In genomic region chr5:103475629-103476240, GRCh38 we compare ENCODE assay signal across 9 cellular contexts.
A peak's percentile ranks its signal among the peaks of the same experiment; 100 is the strongest.
DNase-seq lines count a peak whose midpoint lies in the region; ATAC-seq and TF ChIP-seq lines count a peak whose summit lies in the region.
"Had no signal": no experiment of that assay in that cellular context is flagged by ENCODE, and none has a peak within 500 bp of the region (broad histone marks: within the 10 kb centered on the region; RNA-seq: fewer than 3 reads in every experiment).

No MANE protein-coding gene starts in this region.

- no peaks in the 10 kb centered on the region for H3K36me3 ChIP-seq in colonic mucosa
- H3K36me3 ChIP-seq: BLaER1 had no signal

- no peaks in the 10 kb centered on the region for H3K36me3 Mint-ChIP-seq in mesothelial cell of epicardium
- H3K36me3 Mint-ChIP-seq in activated CD4-positive, alpha-beta T cell treated with anti-CD3 and anti-CD28 coated beads, Interleukin-2, amount 10 ng/mL, durations not matched to agents 24 days and 14 days (ENCODE audit: low read depth), result no peaks in the 10 kb centered on the region

- TF ChIP-seq CTCF in colonic mucosa (IDR thresholded peaks at IDR 0.05) (peak; percentile 60), mesothelial cell of epicardium (IDR thresholded peaks at IDR 0.05; ENCODE audit: unreplicated experiment) (peak; percentile 59)

- ATAC-seq in HG02610 (IDR thresholded peaks at IDR 0.05; ENCODE audit: unreplicated experiment) (peak; percentile 66), GM21619 (IDR thresholded peaks at IDR 0.05; ENCODE audit: unreplicated experiment) (no peak)

- H3K27me3 Mint-ChIP-seq in mesothelial cell of epicardium (ENCODE audit: low read depth), result no peaks in the 10 kb centered on the region
- H3K27me3 Mint-ChIP-seq in activated CD4-positive, alpha-beta T cell treated with anti-CD3 and anti-CD28 coated beads, Interleukin-2, amount 10 ng/mL, durations not matched to agents 24 days and 14 days, result peaks cover 12% of the 10 kb centered on the region

- H3K9me3 ChIP-seq in colonic mucosa, result no peaks in the 10 kb centered on the region
- H3K9me3 ChIP-seq: BLaER1 had no signal

- no peak overlapping the region for H3K4me3 Mint-ChIP-seq in mesothelial cell of epicardium
- H3K4me3 Mint-ChIP-seq in activated CD4-positive, alpha-beta T cell treated with anti-CD3 and anti-CD28 coated beads, Interleukin-2, amount 10 ng/mL, durations not matched to agents 24 days and 14 days, result no peak overlapping the region

- H3K4me3 ChIP-seq in colonic mucosa, result no peak overlapping the region
- H3K4me3 ChIP-seq: BLaER1 had no signal

- H3K9ac ChIP-seq in colonic mucosa (ENCODE audit: low read depth in 2 of 2, low read length in 2 of 2), result no peak overlapping the region
- H3K9ac ChIP-seq: BLaER1 had no signal

- no peak overlapping the region for H3K27ac ChIP-seq in colonic mucosa
- H3K27ac ChIP-seq: BLaER1 had no signal

- H3K9me3 Mint-ChIP-seq in mesothelial cell of epicardium, result no peaks in the 10 kb centered on the region
- H3K9me3 Mint-ChIP-seq in activated CD4-positive, alpha-beta T cell treated with anti-CD3 and anti-CD28 coated beads, Interleukin-2, amount 10 ng/mL, durations not matched to agents 24 days and 14 days, result no peaks in the 10 kb centered on the region

- H3K27ac Mint-ChIP-seq in mesothelial cell of epicardium, result no peak overlapping the region
- no peak overlapping the region for H3K27ac Mint-ChIP-seq in activated CD4-positive, alpha-beta T cell treated with anti-CD3 and anti-CD28 coated beads, Interleukin-2, amount 10 ng/mL, durations not matched to agents 24 days and 14 days

- DNase-seq in DMS153 treated with DMSO at 0.1 percent for 48 hours (lab: John Stamatoyannopoulos, UW; ENCODE audit: unreplicated experiment), result peak; percentile 11
- no peak for DNase-seq in DMS153 (lab: John Stamatoyannopoulos, UW)
- peak; percentile 53 for DNase-seq in NCI-H460 (ENCODE audit: extremely low read depth, low read depth)
- no peak for DNase-seq in colonic mucosa
- DNase-seq in mesothelial cell of epicardium (ENCODE audit: low spot score in 2 of 2, unreplicated experiment in 2 of 2), result no peak
- no peak for DNase-seq in activated CD4-positive, alpha-beta T cell treated with anti-CD3 and anti-CD28 coated beads, Interleukin-2, amount 10 ng/mL, durations not matched to agents 24 days and 14 days

- no peaks in the 10 kb centered on the region for H3K4me1 ChIP-seq in colonic mucosa
- H3K4me1 ChIP-seq: BLaER1 had no signal

- H3K27me3 ChIP-seq in colonic mucosa, result no peaks in the 10 kb centered on the region
- H3K27me3 ChIP-seq: BLaER1 had no signal

- intact Hi-C loops in colonic mucosa (cut with DNase I), result loop anchor here (2.0 kb wide), 1 partner anchor 243 kb away; no protein-coding TSS in a partner anchor
- intact Hi-C loops in activated CD4-positive, alpha-beta T cell treated with anti-CD3 and anti-CD28 coated beads, Interleukin-2, amount 10 ng/mL, durations not matched to agents 24 days and 14 days (cut with micrococcal nuclease), result loop anchor here (1.0 kb wide), 1 partner anchor 243 kb away; no protein-coding TSS in a partner anchor

- H3K4me1 Mint-ChIP-seq in mesothelial cell of epicardium, result peaks cover 4% of the 10 kb centered on the region
- H3K4me1 Mint-ChIP-seq in activated CD4-positive, alpha-beta T cell treated with anti-CD3 and anti-CD28 coated beads, Interleukin-2, amount 10 ng/mL, durations not matched to agents 24 days and 14 days, result no peaks in the 10 kb centered on the region

Comparison
In these comparisons a context has a peak if more than half of its experiments do, and no peak if none do; other contexts are left out.
1. DNase-seq: peak in DMS153 treated with DMSO at 0.1 percent for 48 hours (single experiment) and NCI-H460 (single experiment); none in DMS153 (single experiment), colonic mucosa (single experiment), mesothelial cell of epicardium (0 of 2) and activated CD4-positive, alpha-beta T cell treated with anti-CD3 and anti-CD28 coated beads, Interleukin-2, amount 10 ng/mL, durations not matched to agents 24 days and 14 days (single experiment).